Comparison of ENCODE assay signal across 13 cellular contexts in genomic region chr9:18861599-18862546, GRCh38.
DNase-seq lines count a peak whose midpoint lies in the region; ATAC-seq and TF ChIP-seq lines count a peak whose summit lies in the region.
"Had no signal": no experiment of that assay in that cellular context is flagged by ENCODE, and none has a peak within 500 bp of the region (broad histone marks: within the 10 kb centered on the region; RNA-seq: fewer than 3 reads in every experiment).

No MANE protein-coding gene starts in this region.

- no peak overlapping the region for H3K56ac ChIP-seq in IMR-90 (ENCODE audit: extremely low read depth, insufficient read depth, low read length)

- CTCF ChIA-PET in IMR-90 (lab: Yijun Ruan, JAX) = interaction anchor here (0.5 kb wide), 1 partner anchor 606 kb away, joined by 3 read pairs; no protein-coding TSS in a partner anchor

- H3K27me3 ChIP-seq in IMR-90 (ENCODE audit: control insufficient read depth, insufficient read depth, low read length) = no peaks in the 10 kb centered on the region
- no peaks in the 10 kb centered on the region for H3K27me3 ChIP-seq in mesenchymal stem cell (ENCODE audit: control insufficient read depth in 1 of 2, insufficient read depth in 1 of 2, low read length in 2 of 2)

- H2BK12ac ChIP-seq in mesenchymal stem cell (ENCODE audit: low read length in 2 of 2) = no peak overlapping the region

- peak; percentile 75 for ATAC-seq in IMR-90 (ENCODE audit: low read depth)
- no peak for ATAC-seq in HG02798 (IDR thresholded peaks at IDR 0.05; ENCODE audit: poor library complexity, unreplicated experiment)
- ATAC-seq: activated CD4-positive, CD25-positive, alpha-beta regulatory T cell treated with anti-CD3 and anti-CD28 coated beads, Interleukin-2, amount 50 U/mL, for 24 hours; left lobe of liver; stimulated activated naive B cell treated with anti-CD40 and anti-IgM and Interleukin-4, amounts not matched to agents 10 μg/mL and 1 μg/mL and 100 μg/mL, for 72 hours had no signal

- peaks cover 4% of the 10 kb centered on the region; the same call in 1 of the 2 replicates for H3K4me1 ChIP-seq in IMR-90 (ENCODE audit: control insufficient read depth, insufficient read depth, low read length)
- H3K4me1 ChIP-seq in mesenchymal stem cell (ENCODE audit: control insufficient read depth, insufficient read depth, low read depth, low read length) = peaks cover 6% of the 10 kb centered on the region

- no peaks in the 10 kb centered on the region for H3K9me3 ChIP-seq in IMR-90 (ENCODE audit: control insufficient read depth, insufficient read depth, low read length)
- no peaks in the 10 kb centered on the region for H3K9me3 ChIP-seq in mesenchymal stem cell (ENCODE audit: control insufficient read depth, low read length)

- H3K23ac ChIP-seq in IMR-90 (ENCODE audit: low read depth, low read length) = no peak overlapping the region
- H3K23ac ChIP-seq in mesenchymal stem cell (ENCODE audit: low read length in 2 of 2) = no peak overlapping the region

- no peak overlapping the region for H3K14ac ChIP-seq in IMR-90 (replicated peaks; ENCODE audit: low read depth, low read length)
- H3K14ac ChIP-seq in mesenchymal stem cell (ENCODE audit: low read length in 2 of 2) = no peak overlapping the region

- H2AFZ ChIP-seq in IMR-90 (replicated peaks; ENCODE audit: low read length, poor library complexity) (peak overlapping the region; percentile 9), mesenchymal stem cell (ENCODE audit: low read depth, low read length) (no peak overlapping the region)

- no peaks in the 10 kb centered on the region for H4K20me1 ChIP-seq in IMR-90 (ENCODE audit: insufficient read depth, low read length)

- H2BK5ac ChIP-seq in IMR-90 (ENCODE audit: low read depth, low read length, poor library complexity, severe bottlenecking) (no peak overlapping the region), mesenchymal stem cell (ENCODE audit: low read depth, low read length, poor library complexity, severe bottlenecking) (no peak overlapping the region)

- TF ChIP-seq POLR2A in IMR-90 (IDR thresholded peaks at IDR 0.05; ENCODE audit: low read depth, low read length) = no peak

- DNase-seq in IMR-90 = peak; percentile 44
- peak; percentile 76 for DNase-seq in fibroblast of peridontal ligament (ENCODE audit: extremely low read depth)
- no peak for DNase-seq in mesenchymal stem cell
- DNase-seq in smooth muscle cell of the brain vasculature (ENCODE audit: low read depth, low spot score) = peak; percentile 15
- DNase-seq in NOMO-1 treated with dmso at 0.1 percent for 144 hours (lab: John Stamatoyannopoulos, UW; ENCODE audit: unreplicated experiment) = no peak
- no peak for DNase-seq in activated CD4-positive, CD25-positive, alpha-beta regulatory T cell treated with anti-CD3 and anti-CD28 coated beads, Interleukin-2, amount 50 U/mL, for 72 hours
- DNase-seq in G401 (ENCODE audit: low spot score) = no peak
- DNase-seq: activated gamma-delta T cell treated with Interleukin-2 at 50 U/mL for 16 hours; NCI-H526; stimulated activated naive B cell treated with anti-CD40 and anti-IgM and Interleukin-4, amounts not matched to agents 10 μg/mL and 1 μg/mL and 100 μg/mL, for 72 hours had no signal

- H2AK5ac ChIP-seq in IMR-90 (ENCODE audit: low read depth, low read length) (no peak overlapping the region), mesenchymal stem cell (ENCODE audit: low read length, severe bottlenecking) (peak overlapping the region; percentile 0)

- H3K18ac ChIP-seq in IMR-90 (ENCODE audit: low read depth, low read length) = peak overlapping the region; percentile 33; the same call in 1 of the 2 replicates
- no peak overlapping the region for H3K18ac ChIP-seq in mesenchymal stem cell (ENCODE audit: low read depth in 1 of 2, low read length in 2 of 2)

- H3K4me2 ChIP-seq in IMR-90 (ENCODE audit: low read depth, low read length) = no peak overlapping the region; the same call in 1 of the 2 replicates
- H3K4me2 ChIP-seq in mesenchymal stem cell (ENCODE audit: low read length, poor library complexity, severe bottlenecking) = peak overlapping the region; percentile 30

- in situ Hi-C loops in IMR-90 (cut with MboI; ENCODE audit: low sequenced_read_pairs) = no loop called here
- in situ Hi-C loops in G401 (cut with HindIII; ENCODE audit: low sequenced_read_pairs) = no loop called here

- H3K4ac ChIP-seq in IMR-90 (ENCODE audit: low read depth, low read length) (no peak overlapping the region), mesenchymal stem cell (ENCODE audit: low read depth in 1 of 2, low read length in 2 of 2) (no peak overlapping the region)

- H3K9me1 ChIP-seq in IMR-90 (ENCODE audit: insufficient read depth, low read length) = no peaks in the 10 kb centered on the region

- H2BK15ac ChIP-seq in IMR-90 (ENCODE audit: low read depth, low read length) (no peak overlapping the region), mesenchymal stem cell (ENCODE audit: low read depth, poor library complexity, severe bottlenecking) (no peak overlapping the region)

- H3K27ac ChIP-seq in IMR-90 (ENCODE audit: insufficient read depth, low read length) = no peak overlapping the region
- H3K27ac ChIP-seq in mesenchymal stem cell (ENCODE audit: low read length, poor library complexity, severe bottlenecking) = peak overlapping the region; percentile 48

- no peak overlapping the region for H2BK20ac ChIP-seq in IMR-90 (ENCODE audit: low read depth, low read length)

- H2AK9ac ChIP-seq in IMR-90 (replicated peaks; ENCODE audit: low read depth, low read length, poor library complexity) = no peak overlapping the region

- POLR2A ChIA-PET in IMR-90 (lab: Charles Lee; ENCODE audit: unreplicated experiment) = no interaction called here

- H3K79me1 ChIP-seq in IMR-90 (ENCODE audit: low read depth in 1 of 2, low read length in 2 of 2) (no peaks in the 10 kb centered on the region), mesenchymal stem cell (replicated peaks; ENCODE audit: low read length, poor library complexity, severe bottlenecking) (no peaks in the 10 kb centered on the region)

- H4K5ac ChIP-seq in IMR-90 (ENCODE audit: low read depth, low read length) = no peak overlapping the region

- H4K91ac ChIP-seq in IMR-90 (ENCODE audit: insufficient read depth, low read depth, low read length) = no peak overlapping the region
- H4K91ac ChIP-seq in mesenchymal stem cell (ENCODE audit: low read length) = no peak overlapping the region

- TF ChIP-seq RAD21 in IMR-90 (IDR thresholded peaks at IDR 0.05; ENCODE audit: low read length) = 0 out of 2 replicates have a peak, but pooled peaks have one; percentile 15

- no CpG with 5 or more reads among the region's 14 CpGs for WGBS in IMR-90 (ENCODE audit: extremely low coverage in 2 of 2, insufficient read length in 1 of 2), 2 experiments
- 76% methylated on average over 13 of the region's 14 CpGs for WGBS in mesenchymal stem cell

- intact Hi-C loops in IMR-90 (cut with micrococcal nuclease) = no loop called here

- 0 out of 2 replicates have a peak, but pooled peaks have one; percentile 22 for TF ChIP-seq CTCF in IMR-90 (conservative IDR thresholded peaks at IDR 0.05; ENCODE audit: low read depth, low read length)

- H3K4me3 ChIP-seq in IMR-90 (ENCODE audit: insufficient read depth, low read depth, low read length) (no peak overlapping the region), mesenchymal stem cell (ENCODE audit: insufficient read depth in 1 of 2, low read depth in 1 of 2, low read length in 2 of 2) (peak overlapping the region in 1 of 2 experiments; percentile 42)

- no peak overlapping the region for H2BK120ac ChIP-seq in IMR-90 (ENCODE audit: low read depth, low read length)
- no peak overlapping the region for H2BK120ac ChIP-seq in mesenchymal stem cell (ENCODE audit: low read depth, low read length)

- BruUV-seq in IMR-90 (replicated peaks; lab: Mats Ljungman, UMichigan) = no TSS peak

- dilution Hi-C loops in IMR-90 (cut with HindIII; ENCODE audit: low sequenced_read_pairs, unreplicated experiment) = no loop called here

- H3K36me3 ChIP-seq in IMR-90 (ENCODE audit: control insufficient read depth, insufficient read depth, low read length) = no peaks in the 10 kb centered on the region
- H3K36me3 ChIP-seq in mesenchymal stem cell (ENCODE audit: control insufficient read depth in 1 of 2, insufficient read depth in 2 of 2, low read depth in 1 of 2, low read length in 2 of 2) = peaks cover 0 to 57% of the 10 kb centered on the region in 2 experiments

- H3K9ac ChIP-seq in IMR-90 (ENCODE audit: low read depth, low read length) = no peak overlapping the region
- peak overlapping the region; percentile 31 for H3K9ac ChIP-seq in mesenchymal stem cell (ENCODE audit: low read length)

- no peak overlapping the region for H4K8ac ChIP-seq in IMR-90 (ENCODE audit: low read depth in 2 of 2, low read length in 2 of 2)
- no peak overlapping the region for H4K8ac ChIP-seq in mesenchymal stem cell (ENCODE audit: low read length)

TF ChIP-seq in IMR-90, 13 proteins besides CTCF, POLR2A, EP300 and RAD21 (continues in another document):
- TF ChIP-seq RCOR1 (IDR thresholded peaks at IDR 0.05; ENCODE audit: insufficient replicate concordance, low read length) (no peak), MAFK (IDR thresholded peaks at IDR 0.05; ENCODE audit: low read depth, low read length) (no peak), NFE2L2 (IDR thresholded peaks at IDR 0.05; ENCODE audit: low read depth, low read length) (no peak), CHD1 (IDR thresholded peaks at IDR 0.05; ENCODE audit: low read depth, low read length) (no peak), MXI1 (IDR thresholded peaks at IDR 0.05; ENCODE audit: borderline replicate concordance, low read depth, low read length) (no peak), RFX5 (IDR thresholded peaks at IDR 0.05; ENCODE audit: low read depth, low read length) (no peak), SMC3 (IDR thresholded peaks at IDR 0.05; ENCODE audit: low read depth, low read length) (no peak), USF2 (IDR thresholded peaks at IDR 0.05; ENCODE audit: low read depth, low read length) (no peak), ELK1 (IDR thresholded peaks at IDR 0.05; ENCODE audit: borderline replicate concordance, low read depth, low read length) (no peak)

Comparison
In these comparisons a context has a peak if more than half of its experiments do, and no peak if none do; other contexts are left out.
1. DNase-seq: peak in IMR-90 (single experiment), fibroblast of peridontal ligament (single experiment) and smooth muscle cell of the brain vasculature (single experiment); none in mesenchymal stem cell (single experiment), NOMO-1 treated with dmso at 0.1 percent for 144 hours (single experiment), activated CD4-positive, CD25-positive, alpha-beta regulatory T cell treated with anti-CD3 and anti-CD28 coated beads, Interleukin-2, amount 50 U/mL, for 72 hours (single experiment) and G401 (single experiment).